ENCODE assay signal across 1 cellular context in genomic region chr10:58291538-58292174, GRCh38.
TF ChIP-seq lines count a peak whose summit lies in the region.

No MANE protein-coding gene starts in this region.

TF ChIP-seq in HepG2, 621 proteins besides CTCF, POLR2A, EP300 and RAD21:
- TF ChIP-seq ARID3A (IDR thresholded peaks at IDR 0.05; ENCODE audit: low read depth, low read length): peak; percentile 80
- peak; percentile 62; the same call in 1 of the 2 replicates for TF ChIP-seq MIXL1 (CRISPR knock-in tag; IDR thresholded peaks at IDR 0.05)
- no peak for TF ChIP-seq ETS1 (CRISPR knock-in tag; IDR thresholded peaks at IDR 0.05)
- TF ChIP-seq SOX6 (IDR thresholded peaks at IDR 0.05): no peak
- no peak for TF ChIP-seq SOX6 (CRISPR knock-in tag; IDR thresholded peaks at IDR 0.05)
- no peak for TF ChIP-seq ZNF292 (CRISPR knock-in tag; IDR thresholded peaks at IDR 0.05; ENCODE audit: borderline replicate concordance, low read depth)
- TF ChIP-seq MAZ (IDR thresholded peaks at IDR 0.05; ENCODE audit: borderline replicate concordance, low read depth, low read length): no peak
- no peak for TF ChIP-seq MAZ (CRISPR knock-in tag; IDR thresholded peaks at IDR 0.05; ENCODE audit: low read depth)
- TF ChIP-seq STAG1 (CRISPR knock-in tag; IDR thresholded peaks at IDR 0.05): peak; percentile 90
- TF ChIP-seq ZNF691 (CRISPR knock-in tag; IDR thresholded peaks at IDR 0.05; ENCODE audit: borderline replicate concordance, low read depth): no peak
- TF ChIP-seq ZNF274 (CRISPR knock-in tag; IDR thresholded peaks at IDR 0.05): no peak
- TF ChIP-seq ZNF773 (CRISPR knock-in tag; IDR thresholded peaks at IDR 0.05; ENCODE audit: borderline replicate concordance): no peak
- TF ChIP-seq FOSL1 (CRISPR knock-in tag; IDR thresholded peaks at IDR 0.05; ENCODE audit: borderline replicate concordance): no peak
- TF ChIP-seq ADNP (CRISPR knock-in tag; IDR thresholded peaks at IDR 0.05): no peak
- TF ChIP-seq MIER3 (CRISPR knock-in tag; IDR thresholded peaks at IDR 0.05; ENCODE audit: borderline replicate concordance): no peak
- TF ChIP-seq SALL1 (CRISPR knock-in tag; IDR thresholded peaks at IDR 0.05): peak; percentile 21; the same call in 1 of the 2 replicates
- 0 out of 2 replicates have a peak, but pooled peaks have one; percentile 22 for TF ChIP-seq ZBTB25 (CRISPR knock-in tag; IDR thresholded peaks at IDR 0.05)
- no peak for TF ChIP-seq KAT2B (IDR thresholded peaks at IDR 0.05; ENCODE audit: borderline replicate concordance, low read depth, low read length)
- no peak for TF ChIP-seq GATAD1 (CRISPR knock-in tag; IDR thresholded peaks at IDR 0.05)
- TF ChIP-seq TMF1 (CRISPR knock-in tag; IDR thresholded peaks at IDR 0.05; ENCODE audit: low read depth): no peak
- TF ChIP-seq SMC3 (IDR thresholded peaks at IDR 0.05; ENCODE audit: low read length): peak; percentile 90
- no peak for TF ChIP-seq ZNF564 (CRISPR knock-in tag; IDR thresholded peaks at IDR 0.05)
- TF ChIP-seq BRCA1 (CRISPR knock-in tag; IDR thresholded peaks at IDR 0.05): no peak
- no peak for TF ChIP-seq HNF1A (IDR thresholded peaks at IDR 0.05; ENCODE audit: low read depth)
- TF ChIP-seq HNF1A (CRISPR knock-in tag; IDR thresholded peaks at IDR 0.05; ENCODE audit: borderline replicate concordance): no peak
- TF ChIP-seq ZNF703 (CRISPR knock-in tag; IDR thresholded peaks at IDR 0.05; ENCODE audit: borderline replicate concordance): no peak
- TF ChIP-seq ZNF7 (CRISPR knock-in tag; IDR thresholded peaks at IDR 0.05): no peak
- no peak for TF ChIP-seq TAF1 (CRISPR knock-in tag; IDR thresholded peaks at IDR 0.05)
- TF ChIP-seq ZBTB43 (CRISPR knock-in tag; conservative IDR thresholded peaks at IDR 0.05): no peak
- TF ChIP-seq PRMT3 (CRISPR knock-in tag; IDR thresholded peaks at IDR 0.05; ENCODE audit: borderline replicate concordance, low read depth): no peak
- TF ChIP-seq ZNF333 (CRISPR knock-in tag; IDR thresholded peaks at IDR 0.05; ENCODE audit: borderline replicate concordance): no peak
- TF ChIP-seq SCMH1 (CRISPR knock-in tag; IDR thresholded peaks at IDR 0.05; ENCODE audit: borderline replicate concordance): no peak
- no peak for TF ChIP-seq NFYC (CRISPR knock-in tag; IDR thresholded peaks at IDR 0.05)
